ENCODE assay signal across 33 cellular contexts in genomic region chr19:51119089-51119488, GRCh38. TPM values are rescaled to one million over a fixed set of nuclear protein-coding genes. Genes with fewer than 3 reads are reported as not detected.
DNase-seq lines count a peak whose midpoint lies in the region; ATAC-seq and TF ChIP-seq lines count a peak whose summit lies in the region.
"Had no signal": no experiment of that assay in that cellular context is flagged by ENCODE, and none has a peak within 500 bp of the region (broad histone marks: within the 10 kb centered on the region; RNA-seq: fewer than 3 reads in every experiment).

No MANE protein-coding gene starts in this region.

- H3K27me3 Mint-ChIP-seq in activated naive CD4-positive, alpha-beta T cell treated with anti-CD3 and anti-CD28 coated beads, Interleukin-2, amount 50 U/mL, for 24 hours: no peaks in the 10 kb centered on the region
- H3K27me3 Mint-ChIP-seq in T-helper 17 cell (no peaks in the 10 kb centered on the region), endodermal cell (ENCODE audit: insufficient read depth) (peaks cover 35% of the 10 kb centered on the region)
- H3K27me3 Mint-ChIP-seq: activated naive CD4-positive, alpha-beta T cell treated with anti-CD3 and anti-CD28 coated beads, Interleukin-2, amount 10 ng/mL, durations not matched to agents 7 days and 5 days had no signal

- H3K4me1 Mint-ChIP-seq in activated naive CD4-positive, alpha-beta T cell treated with anti-CD3 and anti-CD28 coated beads, Interleukin-2, amount 50 U/mL, for 24 hours: peaks cover 62% of the 10 kb centered on the region
- H3K4me1 Mint-ChIP-seq in T-helper 17 cell: peaks cover 36% of the 10 kb centered on the region
- peaks cover 6% of the 10 kb centered on the region for H3K4me1 Mint-ChIP-seq in endodermal cell
- H3K4me1 Mint-ChIP-seq: mesothelial cell of epicardium, nephron had no signal

- H3K27me3 ChIP-seq in foreskin keratinocyte: peaks cover 5% of the 10 kb centered on the region
- H3K27me3 ChIP-seq in sigmoid colon: peaks cover 0 to 13% (median 0%) of the 10 kb centered on the region in 3 donors
- H3K27me3 ChIP-seq in endodermal cell (ENCODE audit: control insufficient read depth, insufficient read depth, low read length, poor library complexity, severe bottlenecking): peaks cover 6% of the 10 kb centered on the region
- H3K27me3 ChIP-seq: pancreas had no signal

- no peak overlapping the region for H3K27ac ChIP-seq in foreskin keratinocyte
- H3K27ac ChIP-seq in sigmoid colon: no peak overlapping the region
- H3K27ac ChIP-seq in endodermal cell (ENCODE audit: low read depth, low read length): no peak overlapping the region
- H3K27ac ChIP-seq: esophagus squamous epithelium, gastrocnemius medialis, left ventricle myocardium inferior, pancreas, tibial nerve had no signal

- no peaks in the 10 kb centered on the region for H3K36me3 ChIP-seq in sigmoid colon
- no peaks in the 10 kb centered on the region for H3K36me3 ChIP-seq in endodermal cell (ENCODE audit: control insufficient read depth, insufficient read depth, low read length)
- H3K36me3 ChIP-seq: esophagus squamous epithelium, gastrocnemius medialis, left ventricle myocardium inferior, pancreas, tibial nerve had no signal

- no peak overlapping the region for H3K9ac ChIP-seq in endodermal cell (ENCODE audit: extremely low read depth, low read length, poor library complexity, severe bottlenecking)
- H3K9ac ChIP-seq: SK-N-SH had no signal

- no peak overlapping the region for H3K4me3 ChIP-seq in sigmoid colon
- H3K4me3 ChIP-seq in endodermal cell (ENCODE audit: low read length): no peak overlapping the region
- H3K4me3 ChIP-seq: coronary artery, esophagus squamous epithelium, gastrocnemius medialis, left ventricle myocardium inferior, pancreas, smooth muscle cell, tibial nerve had no signal

- H3K9me3 ChIP-seq in T-helper 17 cell (ENCODE audit: control insufficient read depth, low read length, poor library complexity, severe bottlenecking) (no peaks in the 10 kb centered on the region), sigmoid colon (no peaks in the 10 kb centered on the region), endodermal cell (ENCODE audit: control insufficient read depth, low read length) (no peaks in the 10 kb centered on the region)
- H3K9me3 ChIP-seq: esophagus squamous epithelium, gastrocnemius medialis, left ventricle myocardium inferior, pancreas, SK-N-SH, tibial nerve had no signal

- TF ChIP-seq POLR2A in sigmoid colon (IDR thresholded peaks at IDR 0.05): no peak

- peak overlapping the region; percentile 26 for H3K27ac Mint-ChIP-seq in activated naive CD4-positive, alpha-beta T cell treated with anti-CD3 and anti-CD28 coated beads, Interleukin-2, amount 50 U/mL, for 24 hours
- H3K27ac Mint-ChIP-seq in T-helper 17 cell: peak overlapping the region; percentile 39
- no peak overlapping the region for H3K27ac Mint-ChIP-seq in endodermal cell
- H3K27ac Mint-ChIP-seq: activated naive CD4-positive, alpha-beta T cell treated with anti-CD3 and anti-CD28 coated beads, Interleukin-2, amount 10 ng/mL, durations not matched to agents 7 days and 5 days; activated T-helper 1 cell treated with anti-CD3 and anti-CD28 coated beads, Interleukin-12 subunit alpha, Interleukin-12 subunit beta, Interleukin-2, Interleukin-4 antibody, amounts not matched to agents 30 ng/mL and 10 ng/mL and 1 ng/mL, durations not matched to agents 14 hours and 24 hours and 36 hours; mesothelial cell of epicardium; nephron had no signal

- H3K36me3 Mint-ChIP-seq in activated naive CD4-positive, alpha-beta T cell treated with anti-CD3 and anti-CD28 coated beads, Interleukin-2, amount 50 U/mL, for 24 hours: no peaks in the 10 kb centered on the region
- H3K36me3 Mint-ChIP-seq in T-helper 17 cell (ENCODE audit: low read depth): no peaks in the 10 kb centered on the region
- no peaks in the 10 kb centered on the region for H3K36me3 Mint-ChIP-seq in endodermal cell (ENCODE audit: low read depth)
- H3K36me3 Mint-ChIP-seq: mesothelial cell of epicardium had no signal

- DNase-seq in activated naive CD4-positive, alpha-beta T cell treated with Interleukin-2 at 50 U/mL for 16 hours: no peak
- DNase-seq in T-helper 17 cell (no peak), foreskin keratinocyte (peak in 1 of 2 donors; percentile 19), sigmoid colon (peak; percentile 32), endodermal cell (no peak), Kasumi-1 (lab: John Stamatoyannopoulos, UW) (no peak)
- DNase-seq: 8988T; activated CD4-positive, alpha-beta T cell treated with anti-CD3 and anti-CD28 coated beads, Interleukin-2, amount 50 U/mL, for 4 hours; activated CD8-positive, alpha-beta memory T cell treated with anti-CD3 and anti-CD28 coated beads, Interleukin-2, amount 50 U/mL, for 4 hours; activated naive CD4-positive, alpha-beta T cell treated with anti-CD3 and anti-CD28 coated beads, Interleukin-2, amount 10 ng/mL, durations not matched to agents 7 days and 5 days; anterior cingulate cortex; esophagus squamous epithelium; gastrocnemius medialis; HCEC 1CT; hypothalamus; left ventricle myocardium inferior; NCI-H1048; NCI-H1694; pancreas; SK-N-SH; stimulated activated CD4-positive, alpha-beta T cell treated with anti-CD3 and anti-CD28 coated beads, Interleukin-1b, Interleukin-23, amount 100 ng/mL, for 48 hours; stimulated activated CD8-positive, alpha-beta memory T cell treated with anti-CD3 and anti-CD28 coated beads, Interleukin-4, amount 100 ng/mL, for 48 hours had no signal

- H3K4me3 Mint-ChIP-seq in activated naive CD4-positive, alpha-beta T cell treated with anti-CD3 and anti-CD28 coated beads, Interleukin-2, amount 50 U/mL, for 24 hours: no peak overlapping the region
- no peak overlapping the region for H3K4me3 Mint-ChIP-seq in T-helper 17 cell
- no peak overlapping the region for H3K4me3 Mint-ChIP-seq in endodermal cell
- H3K4me3 Mint-ChIP-seq: activated naive CD4-positive, alpha-beta T cell treated with anti-CD3 and anti-CD28 coated beads, Interleukin-2, amount 10 ng/mL, durations not matched to agents 7 days and 5 days; activated T-helper 1 cell treated with anti-CD3 and anti-CD28 coated beads, Interleukin-12 subunit alpha, Interleukin-12 subunit beta, Interleukin-2, Interleukin-4 antibody, amounts not matched to agents 30 ng/mL and 10 ng/mL and 1 ng/mL, durations not matched to agents 14 hours and 24 hours and 36 hours; mesothelial cell of epicardium; nephron had no signal

- no peak for TF ChIP-seq EP300 in sigmoid colon (IDR thresholded peaks at IDR 0.05)

- no peak for TF ChIP-seq CTCF in foreskin keratinocyte (conservative IDR thresholded peaks at IDR 0.05)
- no peak for TF ChIP-seq CTCF in sigmoid colon (IDR thresholded peaks at IDR 0.05)
- no peak for TF ChIP-seq CTCF in endodermal cell (conservative IDR thresholded peaks at IDR 0.05)

- no peaks in the 10 kb centered on the region for H3K9me3 Mint-ChIP-seq in activated naive CD4-positive, alpha-beta T cell treated with anti-CD3 and anti-CD28 coated beads, Interleukin-2, amount 50 U/mL, for 24 hours
- no peaks in the 10 kb centered on the region for H3K9me3 Mint-ChIP-seq in endodermal cell
- H3K9me3 Mint-ChIP-seq: activated naive CD4-positive, alpha-beta T cell treated with anti-CD3 and anti-CD28 coated beads, Interleukin-2, amount 10 ng/mL, durations not matched to agents 7 days and 5 days; activated T-helper 1 cell treated with anti-CD3 and anti-CD28 coated beads, Interleukin-12 subunit alpha, Interleukin-12 subunit beta, Interleukin-2, Interleukin-4 antibody, amounts not matched to agents 30 ng/mL and 10 ng/mL and 1 ng/mL, durations not matched to agents 14 hours and 24 hours and 36 hours; mesothelial cell of epicardium; nephron had no signal

- 57 to 70% methylated on average over 4 of the region's 4 CpGs for WGBS in sigmoid colon, 2 donors
- WGBS in endodermal cell (ENCODE audit: insufficient coverage in 1 of 2, insufficient read length in 1 of 2), 2 experiments: 72 to 88% methylated on average over 3 to 4 of the region's 4 CpGs

- ATAC-seq in T-helper 17 cell: no peak
- ATAC-seq in foreskin keratinocyte: peak; percentile 44
- no peak for ATAC-seq in HG03378 (IDR thresholded peaks at IDR 0.05; ENCODE audit: unreplicated experiment)
- ATAC-seq: gastrocnemius medialis, pancreas had no signal

- intact Hi-C loops in sigmoid colon (cut with DNase I): no loop called here

- H3K4me1 ChIP-seq in foreskin keratinocyte (no peaks in the 10 kb centered on the region), sigmoid colon (no peaks in the 10 kb centered on the region), endodermal cell (ENCODE audit: control insufficient read depth, insufficient read depth, low read length) (no peaks in the 10 kb centered on the region)
- H3K4me1 ChIP-seq: gastrocnemius medialis, left ventricle myocardium inferior, pancreas, tibial nerve had no signal

RNA-seq across cellular contexts. Expression of gene SIGLEC9, which starts 5.6 kb away (rescaled TPM):
- total RNA-seq in T-helper 17 cell (1 to 10 TPM; 1.4 to 4.8 TPM), foreskin keratinocyte (not detected in 2 replicates), sigmoid colon (1 to 10 TPM; 2.5 to 9.5 (median 7.0) TPM), endodermal cell (not detected)
- polyA plus RNA-seq in foreskin keratinocyte (not detected in 2 replicates), sigmoid colon (1 to 10 TPM; 2.4 to 8.8 (median 2.9) TPM)
- not detected for polyA plus RNA-seq in endodermal cell (2013, experiment 1 of 2)
- not detected for polyA plus RNA-seq in endodermal cell (2013, experiment 2 of 2)
- total RNA-seq: mesothelial cell of epicardium, NCI-H460, OCI-LY7, smooth muscle cell had no signal
- polyA plus RNA-seq: SK-N-SH, smooth muscle cell had no signal

RNA-seq across cellular contexts. Expression of gene CTU1, which starts 10.9 kb away (rescaled TPM):
- total RNA-seq in T-helper 17 cell (1 to 10 TPM; 4.1 to 4.6 TPM), foreskin keratinocyte (4.9 and 5.0 TPM in 2 replicates), sigmoid colon (1 to 10 TPM; 5.7 to 9.0 (median 7.3) TPM), endodermal cell (1 to 10 TPM; 5.1 to 5.7 TPM)
- polyA plus RNA-seq in foreskin keratinocyte (5.3 and 5.4 TPM in 2 replicates), sigmoid colon (1 to 10 TPM in 1 of 3 donors, under 1 TPM in 2; 0.60 to 2.4 (median 0.92) TPM)
- 5.4 TPM for polyA plus RNA-seq in endodermal cell (2013, experiment 1 of 2)
- 4.5 TPM for polyA plus RNA-seq in endodermal cell (2013, experiment 2 of 2)

RNA-seq across cellular contexts. Expression of gene SIGLEC7, which starts 23.0 kb away (rescaled TPM):
- total RNA-seq in T-helper 17 cell (under 1 TPM in 1 of 2 donors, not detected in 1; 0.42 TPM), foreskin keratinocyte (not detected in 2 replicates), sigmoid colon (1 to 10 TPM; 1.1 to 3.0 (median 1.9) TPM), endodermal cell (not detected)
- polyA plus RNA-seq in foreskin keratinocyte (not detected in 2 replicates), sigmoid colon (1 to 10 TPM; 1.8 to 8.3 (median 3.1) TPM)
- not detected for polyA plus RNA-seq in endodermal cell (2013, experiment 1 of 2)
- polyA plus RNA-seq in endodermal cell (2013, experiment 2 of 2): not detected
- total RNA-seq: activated T-helper 1 cell treated with anti-CD3 and anti-CD28 coated beads, Interleukin-12 subunit alpha, Interleukin-12 subunit beta, Interleukin-2, Interleukin-4 antibody, amounts not matched to agents 30 ng/mL and 10 ng/mL and 1 ng/mL, durations not matched to agents 14 hours and 24 hours and 36 hours; mesothelial cell of epicardium; NCI-H460; OCI-LY7; smooth muscle cell; T-helper 2 cell treated with Interferon-gamma antibody and Interleukin-4, amounts not matched to agents 100 ng/mL and 5 ng/mL, for 36 hours had no signal
- polyA plus RNA-seq: SK-N-SH, smooth muscle cell had no signal

RNA-seq across cellular contexts. Expression of gene KLK14, which starts 36.4 kb away (rescaled TPM):
- under 1 TPM; 0.32 to 0.39 TPM for total RNA-seq in T-helper 17 cell
- total RNA-seq in foreskin keratinocyte: not detected in 2 replicates
- polyA plus RNA-seq in foreskin keratinocyte: 0.10 and 0.19 TPM in 2 replicates
- not detected for total RNA-seq in sigmoid colon
- under 1 TPM in 1 of 3 donors, not detected in 2; 0.51 TPM for polyA plus RNA-seq in sigmoid colon
- total RNA-seq in endodermal cell: under 1 TPM; 0.55 to 0.71 TPM
- polyA plus RNA-seq in endodermal cell (2013, experiment 1 of 2): 0.39 TPM
- polyA plus RNA-seq in endodermal cell (2013, experiment 2 of 2): not detected
- total RNA-seq: gastrocnemius medialis, NCI-H460, tibial nerve had no signal

RNA-seq across cellular contexts. Expression of gene KLK13, which starts 54.2 kb away (rescaled TPM):
- total RNA-seq in T-helper 17 cell: not detected
- 0.14 and 0.39 TPM in 2 replicates for total RNA-seq in foreskin keratinocyte
- polyA plus RNA-seq in foreskin keratinocyte: 0.12 and 0.36 TPM in 2 replicates
- not detected for total RNA-seq in sigmoid colon
- polyA plus RNA-seq in sigmoid colon: under 1 TPM in 2 of 3 donors, not detected in 1; 0.58 to 0.60 TPM
- 1 to 10 TPM in 1 of 2 donors, under 1 TPM in 1; 0.42 to 3.4 TPM for total RNA-seq in endodermal cell
- not detected for polyA plus RNA-seq in endodermal cell (2013, experiment 1 of 2)
- not detected for polyA plus RNA-seq in endodermal cell (2013, experiment 2 of 2)
- total RNA-seq: activated T-helper 1 cell treated with anti-CD3 and anti-CD28 coated beads, Interleukin-12 subunit alpha, Interleukin-12 subunit beta, Interleukin-2, Interleukin-4 antibody, amounts not matched to agents 30 ng/mL and 10 ng/mL and 1 ng/mL, durations not matched to agents 14 hours and 24 hours and 36 hours; gastrocnemius medialis; left ventricle myocardium inferior; NCI-H460; OCI-LY7; T-helper 2 cell treated with Interferon-gamma antibody and Interleukin-4, amounts not matched to agents 100 ng/mL and 5 ng/mL, for 36 hours had no signal
- polyA plus RNA-seq: SK-N-SH had no signal
